8 cellular contexts compared by ENCODE assay signal in genomic region chr12:55738113-55739024, GRCh38. TPM values are rescaled to one million over a fixed set of nuclear protein-coding genes. Genes with fewer than 3 reads are reported as not detected.
DNase-seq lines count a peak whose midpoint lies in the region; ATAC-seq and TF ChIP-seq lines count a peak whose summit lies in the region.

No MANE protein-coding gene starts in this region.

- H3K27ac ChIP-seq in KOPT-K1 (ENCODE audit: low read depth, low read length, poor library complexity, severe bottlenecking) = peak overlapping the region; percentile 75
- peak overlapping the region; percentile 79 for H3K27ac ChIP-seq in substantia nigra (ENCODE audit: low read depth, low read length, poor library complexity, severe bottlenecking)

- H3K9me3 ChIP-seq in KOPT-K1 (ENCODE audit: insufficient read depth, low read length, poor library complexity, severe bottlenecking) = no peaks in the 10 kb centered on the region

- H3K27me3 Mint-ChIP-seq in activated T-helper 17 cell treated with anti-CD3 and anti-CD28 coated beads, Interleukin-2, amount 50 U/mL, for 72 hours = no peaks in the 10 kb centered on the region
- no peaks in the 10 kb centered on the region for H3K27me3 Mint-ChIP-seq in nephron progenitor cell (ENCODE audit: low read depth, poor library complexity)

- peak overlapping the region; percentile 58 for H3K27ac Mint-ChIP-seq in activated T-helper 17 cell treated with anti-CD3 and anti-CD28 coated beads, Interleukin-2, amount 50 U/mL, for 72 hours
- H3K27ac Mint-ChIP-seq in nephron progenitor cell = peak overlapping the region; percentile 92

- ATAC-seq in GM21786 (IDR thresholded peaks at IDR 0.05; ENCODE audit: unreplicated experiment) = peak; percentile 83
- ATAC-seq in activated T-helper 17 cell treated with anti-CD3 and anti-CD28 coated beads, Interleukin-2, amount 50 U/mL, for 72 hours (replicated peaks) = peak; percentile 65

- peak overlapping the region; percentile 83 for H3K4me3 Mint-ChIP-seq in activated T-helper 17 cell treated with anti-CD3 and anti-CD28 coated beads, Interleukin-2, amount 50 U/mL, for 72 hours
- peak overlapping the region; percentile 82 for H3K4me3 Mint-ChIP-seq in nephron progenitor cell

- H3K4me3 ChIP-seq in foreskin fibroblast (ENCODE audit: low read depth in 1 of 2, low read length in 2 of 2) = peak overlapping the region; percentile 82 to 89

- H3K36me3 ChIP-seq in KOPT-K1 (ENCODE audit: insufficient read depth, low read length) = no peaks in the 10 kb centered on the region

- TF ChIP-seq CTCF in foreskin fibroblast (IDR thresholded peaks at IDR 0.05; ENCODE audit: low read depth, low read length) (peak; percentile 59), nephron progenitor cell (IDR thresholded peaks at IDR 0.05) (peak; percentile 89)

- H3K36me3 Mint-ChIP-seq in activated T-helper 17 cell treated with anti-CD3 and anti-CD28 coated beads, Interleukin-2, amount 50 U/mL, for 72 hours (ENCODE audit: low read depth) = no peaks in the 10 kb centered on the region
- no peaks in the 10 kb centered on the region for H3K36me3 Mint-ChIP-seq in nephron progenitor cell (ENCODE audit: low read depth)

- H3K4me1 Mint-ChIP-seq in activated T-helper 17 cell treated with anti-CD3 and anti-CD28 coated beads, Interleukin-2, amount 50 U/mL, for 72 hours = peaks cover 32% of the 10 kb centered on the region
- peaks cover 61% of the 10 kb centered on the region for H3K4me1 Mint-ChIP-seq in nephron progenitor cell

- DNase-seq in Daoy (ENCODE audit: low read depth) (peak; percentile 79), RKO (ENCODE audit: low spot score) (peak; percentile 91), foreskin fibroblast (peak; percentile 84 to 95), nephron progenitor cell (peak; percentile 83), substantia nigra (lab: John Stamatoyannopoulos, UW) (peak in 44 of 49 donors; percentile 30 to 89 (median 67))

- H3K9me3 Mint-ChIP-seq in activated T-helper 17 cell treated with anti-CD3 and anti-CD28 coated beads, Interleukin-2, amount 50 U/mL, for 72 hours = no peaks in the 10 kb centered on the region
- H3K9me3 Mint-ChIP-seq in nephron progenitor cell = no peaks in the 10 kb centered on the region

RNA-seq across cellular contexts. Expression of gene GDF11, which starts 4.6 kb away (rescaled TPM):
- total RNA-seq in Daoy (2014; rRNA removed; shearing (Covaris generic)) = 1.5 and 2.5 TPM in 2 replicates
- total RNA-seq in activated T-helper 17 cell treated with anti-CD3 and anti-CD28 coated beads, Interleukin-2, amount 50 U/mL, for 72 hours = 10 to 100 TPM in 1 of 2 donors, 1 to 10 TPM in 1; 7.4 to 14.1 TPM

RNA-seq across cellular contexts. Expression of gene CD63, which starts 9.6 kb away (rescaled TPM):
- total RNA-seq in Daoy (2014; rRNA removed; shearing (Covaris generic)) = 638 and 824 TPM in 2 replicates
- total RNA-seq in activated T-helper 17 cell treated with anti-CD3 and anti-CD28 coated beads, Interleukin-2, amount 50 U/mL, for 72 hours = 100 to 1,000 TPM; 211 to 237 TPM

RNA-seq across cellular contexts. Expression of gene RDH5, which starts 18.2 kb away (rescaled TPM):
- total RNA-seq in Daoy (2014; rRNA removed; shearing (Covaris generic)) = 2.2 and 4.5 TPM in 2 replicates
- 10 to 100 TPM; 13.0 to 13.5 TPM for total RNA-seq in activated T-helper 17 cell treated with anti-CD3 and anti-CD28 coated beads, Interleukin-2, amount 50 U/mL, for 72 hours

RNA-seq across cellular contexts. Expression of gene BLOC1S1, which starts 22.5 kb away (rescaled TPM):
- 112 and 135 TPM in 2 replicates for total RNA-seq in Daoy (2014; rRNA removed; shearing (Covaris generic))
- total RNA-seq in activated T-helper 17 cell treated with anti-CD3 and anti-CD28 coated beads, Interleukin-2, amount 50 U/mL, for 72 hours = 100 to 1,000 TPM; 104 to 118 TPM

RNA-seq across cellular contexts. Expression of gene ITGA7, which starts 30.7 kb away (rescaled TPM):
- 2.4 and 3.4 TPM in 2 replicates for total RNA-seq in Daoy (2014; rRNA removed; shearing (Covaris generic))
- 1 to 10 TPM; 3.2 to 8.7 TPM for total RNA-seq in activated T-helper 17 cell treated with anti-CD3 and anti-CD28 coated beads, Interleukin-2, amount 50 U/mL, for 72 hours

Comparison
In these comparisons a context has a peak if more than half of its experiments do, and no peak if none do; other contexts are left out.
1. Peak in every context shown above with its lines: DNase-seq, ATAC-seq, H3K4me3 ChIP-seq and H3K27ac ChIP-seq.